ENCODE assay signal across 13 cellular contexts in the genomic region with DNA sequence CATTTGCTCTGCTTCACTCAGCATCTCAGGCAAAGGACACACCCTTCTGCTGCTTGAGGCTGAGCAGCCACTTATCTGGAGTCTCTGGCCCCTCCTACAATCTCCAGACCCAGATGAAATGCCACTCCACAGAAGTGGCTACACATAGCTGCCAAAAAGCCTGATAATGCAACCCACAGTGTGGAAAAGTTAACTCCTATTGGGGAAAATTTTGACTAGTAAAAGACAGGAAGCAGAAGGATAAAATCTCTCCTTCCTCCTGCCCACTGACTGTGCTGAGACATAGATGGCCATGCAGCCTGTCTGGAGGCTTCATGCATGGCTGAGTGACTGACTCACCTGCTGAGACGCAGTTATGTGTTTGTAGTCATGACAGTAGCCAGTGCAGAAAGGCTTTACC.
A peak's percentile ranks its signal among the peaks of the same experiment; 100 is the strongest.
DNase-seq lines count a peak whose midpoint lies in the region; ATAC-seq, FAIRE-seq and TF ChIP-seq lines count a peak whose summit lies in the region.
"Had no signal": no experiment of that assay in that cellular context is flagged by ENCODE, and none has a peak within 500 bp of the region (broad histone marks: within the 10 kb centered on the region; RNA-seq: fewer than 3 reads in every experiment).

No MANE protein-coding gene starts in this region.

- CTCF ChIA-PET in K562 (lab: Yijun Ruan, JAX; ENCODE audit: low intra/inter-chr PET ratio) = no interaction called here
- CTCF ChIA-PET in T-cell (lab: Charles Lee) = no interaction called here

- H3K27me3 ChIP-seq in K562 (ENCODE audit: control insufficient read depth in 2 of 2, insufficient read depth in 2 of 2, low read length in 2 of 2) = no peaks in the 10 kb centered on the region

- 10% methylated on average over 1 of the region's 1 CpG for WGBS in K562 (ENCODE audit: insufficient coverage, low coverage, missing lambda C conversion rate)

- no peak overlapping the region for H2AFZ ChIP-seq in K562 (ENCODE audit: low read depth, low read length)

- no peak overlapping the region for H3K27ac ChIP-seq in K562 (ENCODE audit: extremely low read depth, low read depth, low read length)
- H3K27ac ChIP-seq: skin epidermis had no signal

- intact Hi-C loops in K562 (cut with micrococcal nuclease) = loop anchor here (5.0 kb wide), 1 partner anchor 305 kb away; no protein-coding TSS in a partner anchor

- H3K9me3 ChIP-seq in K562 (replicated peaks; ENCODE audit: control insufficient read depth, insufficient read depth, low read depth, low read length) = no peaks in the 10 kb centered on the region

- ATAC-seq in K562 (peak; percentile 73), T-cell (replicated peaks in 1 of 4) (no peak), GM21360 (IDR thresholded peaks at IDR 0.05; ENCODE audit: unreplicated experiment) (no peak), HG02623 (IDR thresholded peaks at IDR 0.05; ENCODE audit: unreplicated experiment) (no peak)

- POLR2A ChIA-PET in K562 (lab: Yijun Ruan, JAX) = interaction anchor here (0.7 kb wide), 1 partner anchor 14 kb away, joined by 3 read pairs; no protein-coding TSS in a partner anchor
- POLR2A ChIA-PET in T-cell (lab: Charles Lee) = no interaction called here

- DNase-seq in Daoy (ENCODE audit: low read depth) (peak; percentile 90), NCI-H146 (lab: John Stamatoyannopoulos, UW) (peak; percentile 38), K562 (ENCODE audit: extremely low read depth in 1 of 4, low spot score in 3 of 4) (peak in 3 of 4 experiments; percentile 23 to 69 (median 41)), myocyte (ENCODE audit: low read depth) (peak; percentile 31), T-cell (no peak), hippocampal formation (lab: John Stamatoyannopoulos, UW) (no peak)
- DNase-seq: activated T-cell treated with anti-CD3 and anti-CD28 coated beads, Interleukin-2, amount 50 U/mL, for 1 hour; head of caudate nucleus; RPMI8226 had no signal

- H3K36me3 Mint-ChIP-seq in T-cell = no peaks in the 10 kb centered on the region

- H3K79me2 ChIP-seq in K562 (ENCODE audit: control insufficient read depth, insufficient read depth, low read length) = no peaks in the 10 kb centered on the region

- TF ChIP-seq POLR2A in K562 (conservative IDR thresholded peaks at IDR 0.05) = no peak

- H3K36me3 ChIP-seq in K562 (ENCODE audit: control insufficient read depth, insufficient read depth, low read length) = no peaks in the 10 kb centered on the region

- H3K4me1 ChIP-seq in K562 (replicated peaks in 1 of 2; ENCODE audit: control insufficient read depth in 2 of 2, insufficient read depth in 2 of 2, low read length in 2 of 2) = peaks cover 11 to 22% of the 10 kb centered on the region in 2 experiments; a peak in 4 of 5 replicates

- no peak overlapping the region for H3K27ac Mint-ChIP-seq in T-cell

- peaks cover 0 to 3% (median 0%) of the 10 kb centered on the region in 3 donors for H3K9me3 Mint-ChIP-seq in T-cell

- peaks cover 0 to 6% (median under 1%) of the 10 kb centered on the region in 3 donors for H3K4me1 Mint-ChIP-seq in T-cell

- no peak overlapping the region for H3K4me3 ChIP-seq in K562
- H3K4me3 ChIP-seq: skin epidermis had no signal

- H3K4me2 ChIP-seq in K562 (ENCODE audit: insufficient read depth, low read length) = no peak overlapping the region

- no TSS peak for BruUV-seq in K562 (replicated peaks; lab: Mats Ljungman, UMichigan)

- H3K27me3 Mint-ChIP-seq in T-cell = peaks cover 15 to 29% of the 10 kb centered on the region in 2 donors

- H3K9me1 ChIP-seq in K562 (ENCODE audit: control insufficient read depth, insufficient read depth, low read length) = no peaks in the 10 kb centered on the region

- in situ Hi-C loops in K562 (cut with MboI) = no loop called here

- no peak overlapping the region for H3K9ac ChIP-seq in K562 (ENCODE audit: insufficient read depth in 1 of 2, low read depth in 2 of 2, low read length in 2 of 2)

- H3K4me3 Mint-ChIP-seq in T-cell = no peak overlapping the region

- no peaks in the 10 kb centered on the region for H4K20me1 ChIP-seq in K562 (replicated peaks; ENCODE audit: control insufficient read depth, insufficient read depth, low read length)

- TF ChIP-seq RAD21 in K562 (CRISPR knock-in tag; conservative IDR thresholded peaks at IDR 0.05 in 1 of 2, IDR thresholded peaks at IDR 0.05 in 1 of 2) = no peak

- no peak for FAIRE-seq in K562 (lab: Jason Lieb, UNC)
- FAIRE-seq: GM18507 had no signal

- no peak for TF ChIP-seq EP300 in K562 (IDR thresholded peaks at IDR 0.05; ENCODE audit: low read length)

- TF ChIP-seq CTCF in K562 (IDR thresholded peaks at IDR 0.05 in 2 of 3, conservative IDR thresholded peaks at IDR 0.05 in 1 of 3; ENCODE audit: insufficient read depth in 2 of 3, low read depth in 1 of 3, low read length in 3 of 3) = no peak

TF ChIP-seq in K562, 482 proteins besides CTCF, POLR2A, EP300 and RAD21 (continues in another document):
- TF ChIP-seq, protein P1, sequence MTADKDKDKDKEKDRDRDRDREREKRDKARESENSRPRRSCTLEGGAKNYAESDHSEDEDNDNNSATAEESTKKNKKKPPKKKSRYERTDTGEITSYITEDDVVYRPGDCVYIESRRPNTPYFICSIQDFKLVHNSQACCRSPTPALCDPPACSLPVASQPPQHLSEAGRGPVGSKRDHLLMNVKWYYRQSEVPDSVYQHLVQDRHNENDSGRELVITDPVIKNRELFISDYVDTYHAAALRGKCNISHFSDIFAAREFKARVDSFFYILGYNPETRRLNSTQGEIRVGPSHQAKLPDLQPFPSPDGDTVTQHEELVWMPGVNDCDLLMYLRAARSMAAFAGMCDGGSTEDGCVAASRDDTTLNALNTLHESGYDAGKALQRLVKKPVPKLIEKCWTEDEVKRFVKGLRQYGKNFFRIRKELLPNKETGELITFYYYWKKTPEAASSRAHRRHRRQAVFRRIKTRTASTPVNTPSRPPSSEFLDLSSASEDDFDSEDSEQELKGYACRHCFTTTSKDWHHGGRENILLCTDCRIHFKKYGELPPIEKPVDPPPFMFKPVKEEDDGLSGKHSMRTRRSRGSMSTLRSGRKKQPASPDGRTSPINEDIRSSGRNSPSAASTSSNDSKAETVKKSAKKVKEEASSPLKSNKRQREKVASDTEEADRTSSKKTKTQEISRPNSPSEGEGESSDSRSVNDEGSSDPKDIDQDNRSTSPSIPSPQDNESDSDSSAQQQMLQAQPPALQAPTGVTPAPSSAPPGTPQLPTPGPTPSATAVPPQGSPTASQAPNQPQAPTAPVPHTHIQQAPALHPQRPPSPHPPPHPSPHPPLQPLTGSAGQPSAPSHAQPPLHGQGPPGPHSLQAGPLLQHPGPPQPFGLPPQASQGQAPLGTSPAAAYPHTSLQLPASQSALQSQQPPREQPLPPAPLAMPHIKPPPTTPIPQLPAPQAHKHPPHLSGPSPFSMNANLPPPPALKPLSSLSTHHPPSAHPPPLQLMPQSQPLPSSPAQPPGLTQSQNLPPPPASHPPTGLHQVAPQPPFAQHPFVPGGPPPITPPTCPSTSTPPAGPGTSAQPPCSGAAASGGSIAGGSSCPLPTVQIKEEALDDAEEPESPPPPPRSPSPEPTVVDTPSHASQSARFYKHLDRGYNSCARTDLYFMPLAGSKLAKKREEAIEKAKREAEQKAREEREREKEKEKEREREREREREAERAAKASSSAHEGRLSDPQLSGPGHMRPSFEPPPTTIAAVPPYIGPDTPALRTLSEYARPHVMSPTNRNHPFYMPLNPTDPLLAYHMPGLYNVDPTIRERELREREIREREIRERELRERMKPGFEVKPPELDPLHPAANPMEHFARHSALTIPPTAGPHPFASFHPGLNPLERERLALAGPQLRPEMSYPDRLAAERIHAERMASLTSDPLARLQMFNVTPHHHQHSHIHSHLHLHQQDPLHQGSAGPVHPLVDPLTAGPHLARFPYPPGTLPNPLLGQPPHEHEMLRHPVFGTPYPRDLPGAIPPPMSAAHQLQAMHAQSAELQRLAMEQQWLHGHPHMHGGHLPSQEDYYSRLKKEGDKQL (CRISPR knock-in tag; IDR thresholded peaks at IDR 0.05; ENCODE audit: borderline replicate concordance) = no peak
- TF ChIP-seq CBFA2T3 (IDR thresholded peaks at IDR 0.05) (peak; percentile 33; the same call in 1 of the 2 replicates), PRMT5 (CRISPR knock-in tag; IDR thresholded peaks at IDR 0.05) (no peak), NRF1 (conservative IDR thresholded peaks at IDR 0.05 in 1 of 2, IDR thresholded peaks at IDR 0.05 in 1 of 2) (0 out of 4 replicates have a peak, but pooled peaks of 1 of the 2 experiments have one; percentile 13), HDAC6 (IDR thresholded peaks at IDR 0.05; ENCODE audit: low read depth, low read length) (no peak), ZNF583 (CRISPR knock-in tag; IDR thresholded peaks at IDR 0.05) (no peak), FOSL1 (tag; conservative IDR thresholded peaks at IDR 0.05) (peak; percentile 70), ZNF165 (CRISPR knock-in tag; IDR thresholded peaks at IDR 0.05; ENCODE audit: borderline replicate concordance) (no peak)
- TF ChIP-seq, protein P2, sequence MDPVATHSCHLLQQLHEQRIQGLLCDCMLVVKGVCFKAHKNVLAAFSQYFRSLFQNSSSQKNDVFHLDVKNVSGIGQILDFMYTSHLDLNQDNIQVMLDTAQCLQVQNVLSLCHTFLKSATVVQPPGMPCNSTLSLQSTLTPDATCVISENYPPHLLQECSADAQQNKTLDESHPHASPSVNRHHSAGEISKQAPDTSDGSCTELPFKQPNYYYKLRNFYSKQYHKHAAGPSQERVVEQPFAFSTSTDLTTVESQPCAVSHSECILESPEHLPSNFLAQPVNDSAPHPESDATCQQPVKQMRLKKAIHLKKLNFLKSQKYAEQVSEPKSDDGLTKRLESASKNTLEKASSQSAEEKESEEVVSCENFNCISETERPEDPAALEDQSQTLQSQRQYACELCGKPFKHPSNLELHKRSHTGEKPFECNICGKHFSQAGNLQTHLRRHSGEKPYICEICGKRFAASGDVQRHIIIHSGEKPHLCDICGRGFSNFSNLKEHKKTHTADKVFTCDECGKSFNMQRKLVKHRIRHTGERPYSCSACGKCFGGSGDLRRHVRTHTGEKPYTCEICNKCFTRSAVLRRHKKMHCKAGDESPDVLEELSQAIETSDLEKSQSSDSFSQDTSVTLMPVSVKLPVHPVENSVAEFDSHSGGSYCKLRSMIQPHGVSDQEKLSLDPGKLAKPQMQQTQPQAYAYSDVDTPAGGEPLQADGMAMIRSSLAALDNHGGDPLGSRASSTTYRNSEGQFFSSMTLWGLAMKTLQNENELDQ (CRISPR knock-in tag; IDR thresholded peaks at IDR 0.05; ENCODE audit: borderline replicate concordance) = no peak
- TF ChIP-seq, protein P3, sequence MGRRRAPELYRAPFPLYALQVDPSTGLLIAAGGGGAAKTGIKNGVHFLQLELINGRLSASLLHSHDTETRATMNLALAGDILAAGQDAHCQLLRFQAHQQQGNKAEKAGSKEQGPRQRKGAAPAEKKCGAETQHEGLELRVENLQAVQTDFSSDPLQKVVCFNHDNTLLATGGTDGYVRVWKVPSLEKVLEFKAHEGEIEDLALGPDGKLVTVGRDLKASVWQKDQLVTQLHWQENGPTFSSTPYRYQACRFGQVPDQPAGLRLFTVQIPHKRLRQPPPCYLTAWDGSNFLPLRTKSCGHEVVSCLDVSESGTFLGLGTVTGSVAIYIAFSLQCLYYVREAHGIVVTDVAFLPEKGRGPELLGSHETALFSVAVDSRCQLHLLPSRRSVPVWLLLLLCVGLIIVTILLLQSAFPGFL (CRISPR knock-in tag; IDR thresholded peaks at IDR 0.05) = no peak

Comparison
In these comparisons a context has a peak if more than half of its experiments do, and no peak if none do; other contexts are left out.
1. DNase-seq: peak in Daoy (single experiment), NCI-H146 (single experiment), K562 (3 of 4) and myocyte (single experiment); none in T-cell (0 of 34) and hippocampal formation (0 of 2).